Comparison of ENCODE assay signal across 9 cellular contexts in genomic region chr10:70355234-70356021, GRCh38. TPM values are rescaled to one million over a fixed set of nuclear protein-coding genes. Genes with fewer than 3 reads are reported as not detected.
DNase-seq lines count a peak whose midpoint lies in the region; ATAC-seq and TF ChIP-seq lines count a peak whose summit lies in the region.
"Had no signal": no experiment of that assay in that cellular context is flagged by ENCODE, and none has a peak within 500 bp of the region (broad histone marks: within the 10 kb centered on the region; RNA-seq: fewer than 3 reads in every experiment).

No MANE protein-coding gene starts in this region.

- peak; percentile 66 for ATAC-seq in HG03135 (IDR thresholded peaks at IDR 0.05; ENCODE audit: unreplicated experiment)
- peak; percentile 57 for ATAC-seq in activated CD8-positive, alpha-beta T cell treated with anti-CD3 and anti-CD28 coated beads, Interleukin-2, amount 10 ng/mL, durations not matched to agents 7 days and 5 days

- TF ChIP-seq POLR2A in GM19099 (IDR thresholded peaks at IDR 0.05; ENCODE audit: extremely low read depth, insufficient read length, low read depth) = peak; percentile 42

- POLR2A ChIA-PET in activated CD8-positive, alpha-beta T cell treated with anti-CD3 and anti-CD28 coated beads, Interleukin-2, amount 10 ng/mL, durations not matched to agents 7 days and 5 days (lab: Charles Lee) = interaction anchor here (1.2 to 2.1 kb wide), 2 partner anchors 26 to 31 kb away, joined by 4 to 6 read pairs; no protein-coding TSS in a partner anchor

- peaks cover 0 to 2% (median 0%) of the 10 kb centered on the region in 3 donors for H3K27me3 Mint-ChIP-seq in CD14-positive monocyte (ENCODE audit: low read depth in 3 of 3)
- H3K27me3 Mint-ChIP-seq in activated CD8-positive, alpha-beta T cell treated with anti-CD3 and anti-CD28 coated beads, Interleukin-2, amount 10 ng/mL, durations not matched to agents 7 days and 5 days (ENCODE audit: low read depth) = no peaks in the 10 kb centered on the region
- peaks cover 40% of the 10 kb centered on the region for H3K27me3 Mint-ChIP-seq in HFFc6 (ENCODE audit: insufficient read depth)

- H3K4me1 Mint-ChIP-seq in CD14-positive monocyte = peaks cover 80% of the 10 kb centered on the region
- peaks cover 32% of the 10 kb centered on the region for H3K4me1 Mint-ChIP-seq in activated CD8-positive, alpha-beta T cell treated with anti-CD3 and anti-CD28 coated beads, Interleukin-2, amount 10 ng/mL, durations not matched to agents 7 days and 5 days (ENCODE audit: low read depth)
- H3K4me1 Mint-ChIP-seq in HFFc6 (ENCODE audit: low read depth) = peaks cover 7% of the 10 kb centered on the region; the same call in 1 of the 2 replicates

- H3K4me3 Mint-ChIP-seq in CD14-positive monocyte (peak overlapping the region; percentile 69 to 82), HFFc6 (no peak overlapping the region)
- peak overlapping the region; percentile 65 for H3K4me3 Mint-ChIP-seq in activated CD8-positive, alpha-beta T cell treated with anti-CD3 and anti-CD28 coated beads, Interleukin-2, amount 10 ng/mL, durations not matched to agents 7 days and 5 days

- CTCF ChIA-PET in activated CD8-positive, alpha-beta T cell treated with anti-CD3 and anti-CD28 coated beads, Interleukin-2, amount 10 ng/mL, durations not matched to agents 7 days and 5 days (lab: Charles Lee) = interaction anchor here (0.9 to 24.5 kb wide), 10 partner anchors 9 to 240 kb away, joined by 3 to 688 read pairs (median 6); partner anchors contain the start of gene TYSND1

- DNase-seq in CD14-positive monocyte (ENCODE audit: low spot score) (no peak), HFFc6 (no peak), GM19240 (ENCODE audit: insufficient read length, low spot score) (no peak), dedifferentiated amniotic fluid mesenchymal stem cell (ENCODE audit: extremely low spot score) (no peak)
- peak; percentile 38 for DNase-seq in activated CD8-positive, alpha-beta T cell treated with anti-CD3 and anti-CD28 coated beads, Interleukin-2, amount 10 ng/mL, durations not matched to agents 7 days and 5 days
- peak; percentile 47 for DNase-seq in stimulated activated CD8-positive, alpha-beta memory T cell treated with anti-CD3 and anti-CD28 coated beads, Interleukin-4, amount 100 ng/mL, for 48 hours

- H3K9me3 Mint-ChIP-seq in CD14-positive monocyte (peaks cover 0 to 2% (median 0%) of the 10 kb centered on the region in 7 donors), HFFc6 (no peaks in the 10 kb centered on the region)
- no peaks in the 10 kb centered on the region for H3K9me3 Mint-ChIP-seq in activated CD8-positive, alpha-beta T cell treated with anti-CD3 and anti-CD28 coated beads, Interleukin-2, amount 10 ng/mL, durations not matched to agents 7 days and 5 days (ENCODE audit: insufficient read depth)
- H3K9me3 Mint-ChIP-seq: immature natural killer cell had no signal

- intact Hi-C loops in CD14-positive monocyte (cut with micrococcal nuclease) = loop anchor here (2.0 to 10.0 kb wide), 2 partner anchors 23 to 51 kb away; no protein-coding TSS in a partner anchor

- H3K36me3 Mint-ChIP-seq in CD14-positive monocyte = peaks cover 0 to 2% of the 10 kb centered on the region in 2 donors
- peaks cover 2% of the 10 kb centered on the region for H3K36me3 Mint-ChIP-seq in activated CD8-positive, alpha-beta T cell treated with anti-CD3 and anti-CD28 coated beads, Interleukin-2, amount 10 ng/mL, durations not matched to agents 7 days and 5 days (ENCODE audit: low read depth)
- H3K36me3 Mint-ChIP-seq in HFFc6 (ENCODE audit: low read depth) = no peaks in the 10 kb centered on the region

- peak overlapping the region; percentile 96 to 98 (median 97) for H3K27ac Mint-ChIP-seq in CD14-positive monocyte
- H3K27ac Mint-ChIP-seq in activated CD8-positive, alpha-beta T cell treated with anti-CD3 and anti-CD28 coated beads, Interleukin-2, amount 10 ng/mL, durations not matched to agents 7 days and 5 days = peak overlapping the region; percentile 84
- no peak overlapping the region for H3K27ac Mint-ChIP-seq in HFFc6

- TF ChIP-seq CTCF in CD14-positive monocyte (IDR thresholded peaks at IDR 0.05) = no peak
- TF ChIP-seq CTCF in HFFc6 (IDR thresholded peaks at IDR 0.05) = no peak

RNA-seq across cellular contexts. Expression of gene LRRC20, which starts 27.0 kb away (rescaled TPM):
- 1 to 10 TPM; 1.2 to 1.3 TPM for polyA plus RNA-seq in CD14-positive monocyte
- 10 to 100 TPM; 19.5 to 21.4 TPM for total RNA-seq in activated CD8-positive, alpha-beta T cell treated with anti-CD3 and anti-CD28 coated beads, Interleukin-2, amount 10 ng/mL, durations not matched to agents 7 days and 5 days
- total RNA-seq in HFFc6 (2021; fragmentation: NEBNext Ultra II Directional; extraction: Animal tissue kit (Norgen Biotek cat#: 25700)) = 1 to 10 TPM; 1.2 to 2.4 (median 1.8) TPM

RNA-seq across cellular contexts. Expression of gene EIF4EBP2, which starts 48.5 kb away (rescaled TPM):
- 10 to 100 TPM; 73.4 to 93.8 TPM for polyA plus RNA-seq in CD14-positive monocyte
- total RNA-seq in activated CD8-positive, alpha-beta T cell treated with anti-CD3 and anti-CD28 coated beads, Interleukin-2, amount 10 ng/mL, durations not matched to agents 7 days and 5 days = 10 to 100 TPM; 58.7 to 60.8 TPM
- total RNA-seq in HFFc6 (2021; fragmentation: NEBNext Ultra II Directional; extraction: Animal tissue kit (Norgen Biotek cat#: 25700)) = 10 to 100 TPM; 32.7 to 51.0 (median 40.3) TPM

Comparison
In these comparisons a context has a peak if more than half of its experiments do, and no peak if none do; other contexts are left out.
1. DNase-seq: peak in activated CD8-positive, alpha-beta T cell treated with anti-CD3 and anti-CD28 coated beads, Interleukin-2, amount 10 ng/mL, durations not matched to agents 7 days and 5 days (single experiment) and stimulated activated CD8-positive, alpha-beta memory T cell treated with anti-CD3 and anti-CD28 coated beads, Interleukin-4, amount 100 ng/mL, for 48 hours (single experiment); none in CD14-positive monocyte (single experiment), HFFc6 (single experiment), GM19240 (single experiment) and dedifferentiated amniotic fluid mesenchymal stem cell (single experiment).
2. RNA of gene LRRC20, which starts 27.0 kb away (total RNA-seq): 19.5 to 21.4 TPM in activated CD8-positive, alpha-beta T cell treated with anti-CD3 and anti-CD28 coated beads, Interleukin-2, amount 10 ng/mL, durations not matched to agents 7 days and 5 days; 1.2 to 2.4 TPM in HFFc6; every median in the first group is over 4 times any median in the second.